In genomic region chr1:22709227-22709626, GRCh38 we compare ENCODE assay signal across 1 cellular context.
TF ChIP-seq lines count a peak whose summit lies in the region.

No MANE protein-coding gene starts in this region.

TF ChIP-seq in HCT116, 20 proteins besides CTCF, POLR2A, EP300 and RAD21 (continued from another document):
- TF ChIP-seq ZBTB33 (IDR thresholded peaks at IDR 0.05; ENCODE audit: extremely low read depth, insufficient replicate concordance, low read length), result no peak
- TF ChIP-seq POLR2AphosphoS5 (IDR thresholded peaks at IDR 0.05; ENCODE audit: low read depth, low read length), result no peak
- TF ChIP-seq YY1 (IDR thresholded peaks at IDR 0.05; ENCODE audit: extremely low read depth, insufficient replicate concordance, low read depth, low read length), result no peak
- TF ChIP-seq ELF1 (IDR thresholded peaks at IDR 0.05; ENCODE audit: borderline replicate concordance, low read depth), result no peak
- TF ChIP-seq EZH2 (IDR thresholded peaks at IDR 0.05), result no peak
- TF ChIP-seq EZH2phosphoT487 (IDR thresholded peaks at IDR 0.05; ENCODE audit: borderline replicate concordance), result no peak
- TF ChIP-seq MAX (IDR thresholded peaks at IDR 0.05), result no peak
- no peak for TF ChIP-seq EGR1 (IDR thresholded peaks at IDR 0.05; ENCODE audit: low read depth)
- no peak for TF ChIP-seq SRF (IDR thresholded peaks at IDR 0.05; ENCODE audit: low read depth)
- no peak for TF ChIP-seq ATF3 (IDR thresholded peaks at IDR 0.05)
